Comparison of ENCODE assay signal across 8 cellular contexts in genomic region chr17:57954421-57955182, GRCh38. TPM values are rescaled to one million over a fixed set of nuclear protein-coding genes. Genes with fewer than 3 reads are reported as not detected.
DNase-seq lines count a peak whose midpoint lies in the region; TF ChIP-seq lines count a peak whose summit lies in the region.

No MANE protein-coding gene starts in this region.

- no peak for TF ChIP-seq CTCF in MCF 10A (IDR thresholded peaks at IDR 0.05; ENCODE audit: unreplicated experiment)

- H3K36me3 Mint-ChIP-seq in activated naive CD4-positive, alpha-beta T cell treated with anti-CD3 and anti-CD28 coated beads, Interleukin-2, amount 50 U/mL, for 24 hours: no peaks in the 10 kb centered on the region
- H3K36me3 Mint-ChIP-seq in MCF 10A (ENCODE audit: insufficient read depth, unreplicated experiment): no peaks in the 10 kb centered on the region

- CTCF ChIA-PET in MCF 10A (lab: Yijun Ruan, JAX): interaction anchor here (0.6 to 3.2 kb wide), 10 partner anchors 7 to 96 kb away, joined by 3 to 14 read pairs (median 4); no protein-coding TSS in a partner anchor

- peak overlapping the region; percentile 78 for H3K4me3 Mint-ChIP-seq in activated naive CD4-positive, alpha-beta T cell treated with anti-CD3 and anti-CD28 coated beads, Interleukin-2, amount 50 U/mL, for 24 hours
- H3K4me3 Mint-ChIP-seq in MCF 10A (ENCODE audit: unreplicated experiment): peak overlapping the region; percentile 70

- H3K4me1 ChIP-seq in effector memory CD4-positive, alpha-beta T cell (ENCODE audit: control insufficient read depth, insufficient read depth, low read length, poor library complexity, severe bottlenecking): peaks cover 16% of the 10 kb centered on the region

- POLR2A ChIA-PET in MCF 10A (lab: Yijun Ruan, JAX): interaction anchor here (0.9 to 10.2 kb wide), 7 partner anchors 21 to 77 kb away, joined by 3 to 102 read pairs (median 4); no protein-coding TSS in a partner anchor

- no TSS peak for BruUV-seq in MCF 10A (replicated peaks; lab: Mats Ljungman, UMichigan)

- H3K36me3 ChIP-seq in effector memory CD4-positive, alpha-beta T cell (ENCODE audit: control insufficient read depth, insufficient read depth, low read length): no peaks in the 10 kb centered on the region

- H3K9me3 ChIP-seq in effector memory CD4-positive, alpha-beta T cell (ENCODE audit: control insufficient read depth, low read length): no peaks in the 10 kb centered on the region

- peak overlapping the region; percentile 74 for H3K4me3 ChIP-seq in skeletal muscle cell (ENCODE audit: low read depth, low read length)
- no peak overlapping the region for H3K4me3 ChIP-seq in effector memory CD4-positive, alpha-beta T cell (ENCODE audit: insufficient read depth, low read depth, low read length, poor library complexity, severe bottlenecking)

- H3K27me3 Mint-ChIP-seq in activated naive CD4-positive, alpha-beta T cell treated with anti-CD3 and anti-CD28 coated beads, Interleukin-2, amount 50 U/mL, for 24 hours: peaks cover 6% of the 10 kb centered on the region
- no peaks in the 10 kb centered on the region for H3K27me3 Mint-ChIP-seq in MCF 10A (ENCODE audit: insufficient read depth, unreplicated experiment)

- H3K9me3 Mint-ChIP-seq in activated naive CD4-positive, alpha-beta T cell treated with anti-CD3 and anti-CD28 coated beads, Interleukin-2, amount 50 U/mL, for 24 hours: no peaks in the 10 kb centered on the region
- H3K9me3 Mint-ChIP-seq in MCF 10A (ENCODE audit: unreplicated experiment): no peaks in the 10 kb centered on the region

- intact Hi-C loops in MCF 10A (cut with micrococcal nuclease): loop anchor here (2.0 kb wide), 1 partner anchor 30 kb away; no protein-coding TSS in a partner anchor

- H3K27ac ChIP-seq in effector memory CD4-positive, alpha-beta T cell (ENCODE audit: insufficient read depth, low read length, poor library complexity, severe bottlenecking): no peak overlapping the region

- H3K27ac Mint-ChIP-seq in activated naive CD4-positive, alpha-beta T cell treated with anti-CD3 and anti-CD28 coated beads, Interleukin-2, amount 50 U/mL, for 24 hours: no peak overlapping the region
- H3K27ac Mint-ChIP-seq in MCF 10A (ENCODE audit: low read depth, unreplicated experiment): no peak overlapping the region

- peaks cover 35% of the 10 kb centered on the region for H3K4me1 Mint-ChIP-seq in activated naive CD4-positive, alpha-beta T cell treated with anti-CD3 and anti-CD28 coated beads, Interleukin-2, amount 50 U/mL, for 24 hours
- H3K4me1 Mint-ChIP-seq in MCF 10A (ENCODE audit: insufficient read depth, unreplicated experiment): peaks cover 27% of the 10 kb centered on the region

- H3K27me3 ChIP-seq in effector memory CD4-positive, alpha-beta T cell (replicated peaks; ENCODE audit: control insufficient read depth, insufficient read depth, low read length, poor library complexity, severe bottlenecking): peaks cover 5% of the 10 kb centered on the region

- no peak for DNase-seq in activated naive CD4-positive, alpha-beta T cell treated with Interleukin-2 at 50 U/mL for 16 hours
- peak; percentile 22 for DNase-seq in NCI-H446 treated with DMSO at 0.1 percent for 48 hours (lab: John Stamatoyannopoulos, UW)
- peak; percentile 39 for DNase-seq in MCF 10A (ENCODE audit: unreplicated experiment)
- DNase-seq in iPS-NIHi11 (ENCODE audit: low spot score): peak; percentile 80
- no peak for DNase-seq in skeletal muscle cell (ENCODE audit: low read depth)
- DNase-seq in effector memory CD4-positive, alpha-beta T cell: no peak
- no peak for DNase-seq in GF-D8 (lab: John Stamatoyannopoulos, UW)

RNA-seq across cellular contexts. Expression of gene CUEDC1, which starts 0.6 kb away (rescaled TPM):
- total RNA-seq in MCF 10A (2022): 15.6 and 21.5 TPM in 2 replicates

RNA-seq across cellular contexts. Expression of gene VEZF1, which starts 33.5 kb away (rescaled TPM):
- 66.8 and 69.1 TPM in 2 replicates for total RNA-seq in MCF 10A (2022)

RNA-seq across cellular contexts. Expression of gene SRSF1, which starts 52.4 kb away (rescaled TPM):
- 381 and 493 TPM in 2 replicates for total RNA-seq in MCF 10A (2022)

Comparison
In these comparisons a context has a peak if more than half of its experiments do, and no peak if none do; other contexts are left out.
1. DNase-seq: peak in NCI-H446 treated with DMSO at 0.1 percent for 48 hours (single experiment), MCF 10A (single experiment) and iPS-NIHi11 (single experiment); none in activated naive CD4-positive, alpha-beta T cell treated with Interleukin-2 at 50 U/mL for 16 hours (single experiment), skeletal muscle cell (single experiment), effector memory CD4-positive, alpha-beta T cell (0 of 3) and GF-D8 (single experiment).